In the genomic region with DNA sequence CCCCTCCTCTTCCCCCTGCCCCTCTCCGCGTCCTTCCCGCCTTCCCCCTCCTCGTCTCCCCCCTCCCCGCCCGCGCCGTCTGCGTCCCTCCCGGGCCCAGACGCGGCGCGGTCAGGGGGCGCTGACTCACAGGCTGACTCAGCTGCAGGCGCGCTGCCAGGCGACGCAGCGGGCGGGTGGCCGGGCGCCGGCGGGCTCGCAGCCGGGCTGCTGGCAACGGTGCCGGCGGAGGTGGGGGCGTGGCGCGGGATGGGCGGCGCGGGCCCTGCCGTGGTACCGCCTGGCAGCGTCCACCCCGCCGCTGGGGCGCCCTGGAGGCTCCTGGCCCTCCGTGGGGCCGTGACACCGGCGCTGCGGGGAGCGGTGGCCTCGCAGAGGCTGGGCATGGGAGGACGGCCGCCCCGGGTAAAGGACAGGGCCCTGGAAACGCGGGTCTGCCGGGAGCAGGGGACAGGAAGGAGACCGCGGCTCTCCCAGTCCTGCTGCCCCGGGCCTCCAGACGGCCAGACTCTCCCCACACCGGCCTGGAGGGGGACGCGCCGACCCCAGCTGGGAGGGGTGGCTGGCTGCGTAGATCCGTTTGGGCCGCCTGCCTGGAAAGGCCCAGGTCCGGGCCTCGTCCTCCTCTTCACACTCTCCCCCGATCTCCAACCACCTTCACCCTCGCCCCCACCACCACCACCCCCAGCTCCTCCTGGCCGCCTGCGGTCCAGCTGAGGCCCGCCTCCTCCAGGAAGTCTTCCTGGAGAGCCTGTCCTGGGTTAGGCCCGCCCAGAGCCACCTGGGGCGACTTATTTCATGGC, we compare ENCODE assay signal across 1 cellular context.
TF ChIP-seq lines count a peak whose summit lies in the region.

No MANE protein-coding gene starts in this region.

TF ChIP-seq in GM12878, 131 proteins besides CTCF, POLR2A, EP300 and RAD21 (continued from another document):
- TF ChIP-seq, protein P1, sequence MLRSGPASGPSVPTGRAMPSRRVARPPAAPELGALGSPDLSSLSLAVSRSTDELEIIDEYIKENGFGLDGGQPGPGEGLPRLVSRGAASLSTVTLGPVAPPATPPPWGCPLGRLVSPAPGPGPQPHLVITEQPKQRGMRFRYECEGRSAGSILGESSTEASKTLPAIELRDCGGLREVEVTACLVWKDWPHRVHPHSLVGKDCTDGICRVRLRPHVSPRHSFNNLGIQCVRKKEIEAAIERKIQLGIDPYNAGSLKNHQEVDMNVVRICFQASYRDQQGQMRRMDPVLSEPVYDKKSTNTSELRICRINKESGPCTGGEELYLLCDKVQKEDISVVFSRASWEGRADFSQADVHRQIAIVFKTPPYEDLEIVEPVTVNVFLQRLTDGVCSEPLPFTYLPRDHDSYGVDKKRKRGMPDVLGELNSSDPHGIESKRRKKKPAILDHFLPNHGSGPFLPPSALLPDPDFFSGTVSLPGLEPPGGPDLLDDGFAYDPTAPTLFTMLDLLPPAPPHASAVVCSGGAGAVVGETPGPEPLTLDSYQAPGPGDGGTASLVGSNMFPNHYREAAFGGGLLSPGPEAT (IDR thresholded peaks at IDR 0.05; ENCODE audit: low read depth) = no peak
- TF ChIP-seq PAX5 (IDR thresholded peaks at IDR 0.05; ENCODE audit: borderline replicate concordance, low read depth, low read length) = no peak
- peak; percentile 68; the same call in 1 of the 2 replicates for TF ChIP-seq LARP7 (IDR thresholded peaks at IDR 0.05)
- TF ChIP-seq BRCA1 (IDR thresholded peaks at IDR 0.05; ENCODE audit: low read depth, low read length) = no peak
- no peak for TF ChIP-seq MYB (IDR thresholded peaks at IDR 0.05; ENCODE audit: borderline replicate concordance, low read depth, low read length)
- TF ChIP-seq ZSCAN29 (IDR thresholded peaks at IDR 0.05) = no peak
- no peak for TF ChIP-seq MTA2 (IDR thresholded peaks at IDR 0.05; ENCODE audit: low read depth)
- no peak for TF ChIP-seq CHD1 (IDR thresholded peaks at IDR 0.05; ENCODE audit: low read depth, low read length)
- 0 out of 2 replicates have a peak, but pooled peaks have one; percentile 40 for TF ChIP-seq NKRF (conservative IDR thresholded peaks at IDR 0.05)
- TF ChIP-seq RELA (IDR thresholded peaks at IDR 0.05; ENCODE audit: borderline replicate concordance, partially characterized antibody) = no peak
- TF ChIP-seq ZBED1 (IDR thresholded peaks at IDR 0.05; ENCODE audit: borderline replicate concordance) = no peak
- TF ChIP-seq, protein P2, sequence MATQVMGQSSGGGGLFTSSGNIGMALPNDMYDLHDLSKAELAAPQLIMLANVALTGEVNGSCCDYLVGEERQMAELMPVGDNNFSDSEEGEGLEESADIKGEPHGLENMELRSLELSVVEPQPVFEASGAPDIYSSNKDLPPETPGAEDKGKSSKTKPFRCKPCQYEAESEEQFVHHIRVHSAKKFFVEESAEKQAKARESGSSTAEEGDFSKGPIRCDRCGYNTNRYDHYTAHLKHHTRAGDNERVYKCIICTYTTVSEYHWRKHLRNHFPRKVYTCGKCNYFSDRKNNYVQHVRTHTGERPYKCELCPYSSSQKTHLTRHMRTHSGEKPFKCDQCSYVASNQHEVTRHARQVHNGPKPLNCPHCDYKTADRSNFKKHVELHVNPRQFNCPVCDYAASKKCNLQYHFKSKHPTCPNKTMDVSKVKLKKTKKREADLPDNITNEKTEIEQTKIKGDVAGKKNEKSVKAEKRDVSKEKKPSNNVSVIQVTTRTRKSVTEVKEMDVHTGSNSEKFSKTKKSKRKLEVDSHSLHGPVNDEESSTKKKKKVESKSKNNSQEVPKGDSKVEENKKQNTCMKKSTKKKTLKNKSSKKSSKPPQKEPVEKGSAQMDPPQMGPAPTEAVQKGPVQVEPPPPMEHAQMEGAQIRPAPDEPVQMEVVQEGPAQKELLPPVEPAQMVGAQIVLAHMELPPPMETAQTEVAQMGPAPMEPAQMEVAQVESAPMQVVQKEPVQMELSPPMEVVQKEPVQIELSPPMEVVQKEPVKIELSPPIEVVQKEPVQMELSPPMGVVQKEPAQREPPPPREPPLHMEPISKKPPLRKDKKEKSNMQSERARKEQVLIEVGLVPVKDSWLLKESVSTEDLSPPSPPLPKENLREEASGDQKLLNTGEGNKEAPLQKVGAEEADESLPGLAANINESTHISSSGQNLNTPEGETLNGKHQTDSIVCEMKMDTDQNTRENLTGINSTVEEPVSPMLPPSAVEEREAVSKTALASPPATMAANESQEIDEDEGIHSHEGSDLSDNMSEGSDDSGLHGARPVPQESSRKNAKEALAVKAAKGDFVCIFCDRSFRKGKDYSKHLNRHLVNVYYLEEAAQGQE (IDR thresholded peaks at IDR 0.05; ENCODE audit: low read depth, low read length) = no peak
- TF ChIP-seq WRNIP1 (IDR thresholded peaks at IDR 0.05; ENCODE audit: borderline replicate concordance, low read depth, low read length) = no peak
- TF ChIP-seq IRF3 (IDR thresholded peaks at IDR 0.05) = no peak
